Comparison of ENCODE assay signal across 22 cellular contexts in the genomic region with DNA sequence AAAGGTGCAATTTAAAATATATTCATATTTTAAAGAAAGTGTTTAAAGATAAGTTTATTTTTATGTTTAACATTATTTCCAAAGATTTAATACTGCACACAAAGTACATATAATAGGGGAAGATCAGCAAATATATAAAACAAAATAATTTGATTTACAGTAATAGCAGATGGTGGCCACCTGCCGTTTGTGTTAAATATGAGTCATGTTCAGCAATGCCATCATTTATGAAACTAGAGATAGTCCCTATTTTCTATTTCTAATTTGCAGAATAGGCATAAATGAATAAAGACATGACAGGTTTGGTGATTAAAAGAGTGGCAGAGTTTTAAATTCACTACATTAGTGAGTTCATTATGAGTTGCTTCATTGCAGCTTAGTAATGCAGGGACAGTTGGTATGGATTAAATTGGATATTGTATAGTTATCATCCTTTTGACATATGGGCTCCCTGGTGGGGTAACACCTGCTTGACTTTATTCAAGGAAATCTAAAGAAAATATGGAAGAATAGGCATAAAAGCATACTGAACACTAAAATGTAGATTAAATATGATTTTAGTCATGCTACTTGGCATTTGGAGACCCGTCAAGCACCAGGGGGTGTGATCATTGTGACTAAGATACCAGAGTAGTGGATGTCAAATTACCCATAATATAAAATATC.
A peak's percentile ranks its signal among the peaks of the same experiment; 100 is the strongest.
DNase-seq lines count a peak whose midpoint lies in the region; ATAC-seq and TF ChIP-seq lines count a peak whose summit lies in the region.
"Had no signal": no experiment of that assay in that cellular context is flagged by ENCODE, and none has a peak within 500 bp of the region (broad histone marks: within the 10 kb centered on the region; RNA-seq: fewer than 3 reads in every experiment).

No MANE protein-coding gene starts in this region.

- H3K27me3 ChIP-seq in PC-3 (ENCODE audit: low read length) (no peaks in the 10 kb centered on the region), neural cell (ENCODE audit: insufficient read depth, low read depth, low read length) (no peaks in the 10 kb centered on the region), osteoblast (ENCODE audit: insufficient read depth, low read length) (no peaks in the 10 kb centered on the region)
- H3K27me3 ChIP-seq: esophagus squamous epithelium, pancreas, right lobe of liver, uterus had no signal

- H2AFZ ChIP-seq in PC-3 (ENCODE audit: low read length), result no peak overlapping the region
- no peak overlapping the region for H2AFZ ChIP-seq in neural cell (ENCODE audit: low read depth, low read length)
- H2AFZ ChIP-seq in osteoblast (ENCODE audit: low read length), result no peak overlapping the region

- no peak for ATAC-seq in PC-3
- ATAC-seq: GM12878, left colon, pancreas, right lobe of liver, T-cell had no signal

- intact Hi-C loops in PC-3 (cut with micrococcal nuclease), result no loop called here

- no peak for TF ChIP-seq CTCF in PC-3 (conservative IDR thresholded peaks at IDR 0.05; ENCODE audit: low read depth, low read length)
- no peak for TF ChIP-seq CTCF in neural cell (IDR thresholded peaks at IDR 0.05; ENCODE audit: poor library complexity, severe bottlenecking)
- TF ChIP-seq CTCF in osteoblast (IDR thresholded peaks at IDR 0.05; ENCODE audit: extremely low read depth, low read depth, low read length), result no peak

- no peak overlapping the region for H3K4me2 ChIP-seq in PC-3 (ENCODE audit: low read length)
- H3K4me2 ChIP-seq in neural cell (ENCODE audit: low read length), result no peak overlapping the region
- no peak overlapping the region for H3K4me2 ChIP-seq in osteoblast (ENCODE audit: insufficient read depth, low read length)

- H3F3A ChIP-seq in PC-3 (ENCODE audit: low read length, unreplicated experiment) (no peaks in the 10 kb centered on the region), neural cell (ENCODE audit: insufficient read depth, low read length, poor library complexity, severe bottlenecking) (peaks cover 5% of the 10 kb centered on the region)

- H3K36me3 ChIP-seq in PC-3 (ENCODE audit: low read depth, low read length), result peaks cover under 1% of the 10 kb centered on the region; the same call in 1 of the 2 replicates
- H3K36me3 ChIP-seq in neural cell (ENCODE audit: insufficient read depth, low read length), result no peaks in the 10 kb centered on the region
- no peaks in the 10 kb centered on the region for H3K36me3 ChIP-seq in osteoblast (ENCODE audit: insufficient read depth, low read length)
- H3K36me3 ChIP-seq: esophagus squamous epithelium, pancreas, right lobe of liver, uterus had no signal

- peak; percentile 28 for TF ChIP-seq EP300 in neural cell (conservative IDR thresholded peaks at IDR 0.05; ENCODE audit: poor library complexity, severe bottlenecking)

- H3K9me2 ChIP-seq in PC-3 (replicated peaks; ENCODE audit: low read length), result no peaks in the 10 kb centered on the region
- no peaks in the 10 kb centered on the region for H3K9me2 ChIP-seq in neural cell (ENCODE audit: insufficient read depth, low read length)

- DNase-seq in NCI-H1092 treated with DMSO at 0.1 percent for 48 hours (lab: John Stamatoyannopoulos, UW), result peak; percentile 22
- no peak for DNase-seq in NCI-H1092 (lab: John Stamatoyannopoulos, UW)
- peak; percentile 92 for DNase-seq in NCI-H1694 (lab: John Stamatoyannopoulos, UW)
- peak; percentile 12 for DNase-seq in PC-3
- DNase-seq in activated CD8-positive, alpha-beta memory T cell treated with anti-CD3 and anti-CD28 coated beads, Interleukin-2, amount 50 U/mL, for 4 hours, result no peak
- DNase-seq in GF-D8 (lab: John Stamatoyannopoulos, UW), result no peak
- no peak for DNase-seq in osteoblast (ENCODE audit: insufficient read length, low spot score, missing footprints)
- DNase-seq: activated CD4-positive, alpha-beta T cell treated with anti-CD3 and anti-CD28 coated beads for 4 hours; esophagus squamous epithelium; GOT3; KG1; left colon; mesenchymal stem cell; naive B cell; NCI-H226; pancreas; right lobe of liver; T-cell; uterus had no signal

- H4K20me1 ChIP-seq in PC-3 (ENCODE audit: low read length) (no peaks in the 10 kb centered on the region), neural cell (ENCODE audit: insufficient read depth) (no peaks in the 10 kb centered on the region), osteoblast (ENCODE audit: insufficient read depth, low read length) (no peaks in the 10 kb centered on the region)

- TF ChIP-seq RAD21 in neural cell (conservative IDR thresholded peaks at IDR 0.05), result no peak

- POLR2A ChIA-PET in PC-3 (lab: Charles Lee; ENCODE audit: unreplicated experiment), result no interaction called here

- H3K27ac ChIP-seq in PC-3 (ENCODE audit: low read length), result no peak overlapping the region
- no peak overlapping the region for H3K27ac ChIP-seq in neural cell (ENCODE audit: low read length)
- H3K27ac ChIP-seq in osteoblast (ENCODE audit: low read depth, low read length), result no peak overlapping the region
- H3K27ac ChIP-seq: 22Rv1, esophagus squamous epithelium, pancreas, right lobe of liver, uterus had no signal

- no peak overlapping the region for H3K4me3 ChIP-seq in PC-3 (ENCODE audit: low read length)
- no peak overlapping the region for H3K4me3 ChIP-seq in neural cell (ENCODE audit: low read length)
- H3K4me3 ChIP-seq in osteoblast (ENCODE audit: insufficient read depth, low read length), result no peak overlapping the region
- H3K4me3 ChIP-seq: esophagus squamous epithelium, GM12878, pancreas, right lobe of liver, uterus had no signal

- 0 out of 2 replicates have a peak, but pooled peaks cover under 1% of the 10 kb centered on the region for H3K9me3 ChIP-seq in PC-3 (ENCODE audit: low read length)
- H3K9me3 ChIP-seq in neural cell (ENCODE audit: low read length), result peaks cover 7% of the 10 kb centered on the region
- no peaks in the 10 kb centered on the region for H3K9me3 ChIP-seq in osteoblast (ENCODE audit: low read depth, low read length)
- H3K9me3 ChIP-seq: pancreas, right lobe of liver, uterus had no signal

- BruUV-seq in PC-3 (replicated peaks; lab: Mats Ljungman, UMichigan), result no TSS peak

- CTCF ChIA-PET in PC-3 (lab: Charles Lee), result no interaction called here

- no peak overlapping the region for H3K9ac ChIP-seq in PC-3 (ENCODE audit: low read length)
- H3K9ac ChIP-seq in neural cell (ENCODE audit: low read length), result no peak overlapping the region

- peaks cover 17% of the 10 kb centered on the region for H3K4me1 ChIP-seq in PC-3 (ENCODE audit: insufficient read depth, low read length)
- no peaks in the 10 kb centered on the region for H3K4me1 ChIP-seq in osteoblast (ENCODE audit: insufficient read depth, low read length)
- H3K4me1 ChIP-seq: esophagus squamous epithelium, pancreas, right lobe of liver, uterus had no signal

- no peaks in the 10 kb centered on the region for H3K79me2 ChIP-seq in PC-3 (ENCODE audit: low read length)
- no peaks in the 10 kb centered on the region for H3K79me2 ChIP-seq in neural cell (replicated peaks; ENCODE audit: insufficient read depth, low read length)
- H3K79me2 ChIP-seq in osteoblast (ENCODE audit: insufficient read depth, low read length), result no peaks in the 10 kb centered on the region

TF ChIP-seq in neural cell, 6 proteins besides CTCF, POLR2A, EP300 and RAD21:
- TF ChIP-seq MXI1 (conservative IDR thresholded peaks at IDR 0.05; ENCODE audit: poor library complexity, severe bottlenecking) (no peak), EZH2 (IDR thresholded peaks at IDR 0.05; ENCODE audit: borderline replicate concordance, insufficient read depth, low read length, poor library complexity, severe bottlenecking) (no peak), POLR2AphosphoS5 (IDR thresholded peaks at IDR 0.05) (no peak), SMC3 (conservative IDR thresholded peaks at IDR 0.05; ENCODE audit: poor library complexity) (no peak), TAF1 (IDR thresholded peaks at IDR 0.05; ENCODE audit: low read depth) (no peak)
- TF ChIP-seq, protein P1, sequence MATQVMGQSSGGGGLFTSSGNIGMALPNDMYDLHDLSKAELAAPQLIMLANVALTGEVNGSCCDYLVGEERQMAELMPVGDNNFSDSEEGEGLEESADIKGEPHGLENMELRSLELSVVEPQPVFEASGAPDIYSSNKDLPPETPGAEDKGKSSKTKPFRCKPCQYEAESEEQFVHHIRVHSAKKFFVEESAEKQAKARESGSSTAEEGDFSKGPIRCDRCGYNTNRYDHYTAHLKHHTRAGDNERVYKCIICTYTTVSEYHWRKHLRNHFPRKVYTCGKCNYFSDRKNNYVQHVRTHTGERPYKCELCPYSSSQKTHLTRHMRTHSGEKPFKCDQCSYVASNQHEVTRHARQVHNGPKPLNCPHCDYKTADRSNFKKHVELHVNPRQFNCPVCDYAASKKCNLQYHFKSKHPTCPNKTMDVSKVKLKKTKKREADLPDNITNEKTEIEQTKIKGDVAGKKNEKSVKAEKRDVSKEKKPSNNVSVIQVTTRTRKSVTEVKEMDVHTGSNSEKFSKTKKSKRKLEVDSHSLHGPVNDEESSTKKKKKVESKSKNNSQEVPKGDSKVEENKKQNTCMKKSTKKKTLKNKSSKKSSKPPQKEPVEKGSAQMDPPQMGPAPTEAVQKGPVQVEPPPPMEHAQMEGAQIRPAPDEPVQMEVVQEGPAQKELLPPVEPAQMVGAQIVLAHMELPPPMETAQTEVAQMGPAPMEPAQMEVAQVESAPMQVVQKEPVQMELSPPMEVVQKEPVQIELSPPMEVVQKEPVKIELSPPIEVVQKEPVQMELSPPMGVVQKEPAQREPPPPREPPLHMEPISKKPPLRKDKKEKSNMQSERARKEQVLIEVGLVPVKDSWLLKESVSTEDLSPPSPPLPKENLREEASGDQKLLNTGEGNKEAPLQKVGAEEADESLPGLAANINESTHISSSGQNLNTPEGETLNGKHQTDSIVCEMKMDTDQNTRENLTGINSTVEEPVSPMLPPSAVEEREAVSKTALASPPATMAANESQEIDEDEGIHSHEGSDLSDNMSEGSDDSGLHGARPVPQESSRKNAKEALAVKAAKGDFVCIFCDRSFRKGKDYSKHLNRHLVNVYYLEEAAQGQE (IDR thresholded peaks at IDR 0.05; ENCODE audit: borderline replicate concordance), result no peak
TF ChIP-seq in neural cell: peak in this region for 0.

Comparison
In these comparisons a context has a peak if more than half of its experiments do, and no peak if none do; other contexts are left out.
1. DNase-seq: peak in NCI-H1092 treated with DMSO at 0.1 percent for 48 hours (single experiment), NCI-H1694 (single experiment) and PC-3 (single experiment); none in NCI-H1092 (single experiment), activated CD8-positive, alpha-beta memory T cell treated with anti-CD3 and anti-CD28 coated beads, Interleukin-2, amount 50 U/mL, for 4 hours (single experiment), GF-D8 (single experiment) and osteoblast (single experiment).